In the genomic region with DNA sequence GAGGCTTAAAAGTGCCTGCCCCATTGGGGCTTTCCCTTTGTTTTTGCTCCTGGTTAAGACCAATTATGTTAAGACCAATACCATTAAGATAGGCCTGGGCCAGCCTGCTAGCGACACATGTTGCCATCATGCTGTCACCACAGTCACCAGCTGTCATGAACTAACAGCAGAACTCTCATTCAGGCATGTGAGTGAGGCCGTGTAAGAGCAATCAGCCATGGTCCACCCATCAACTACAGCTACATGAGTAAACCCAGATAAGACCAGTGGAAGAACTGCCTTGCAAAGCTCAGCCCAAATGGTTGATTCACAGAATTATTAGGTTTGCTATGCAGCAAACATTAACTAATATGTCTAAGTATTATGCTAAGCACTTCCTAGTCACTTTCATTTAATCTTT, we compare ENCODE assay signal across 11 cellular contexts. TPM values are rescaled to one million over a fixed set of nuclear protein-coding genes. Genes with fewer than 3 reads are reported as not detected.
"Had no signal": no experiment of that assay in that cellular context is flagged by ENCODE, and none has a peak within 500 bp of the region (broad histone marks: within the 10 kb centered on the region; RNA-seq: fewer than 3 reads in every experiment).

No MANE protein-coding gene starts in this region.

- H3K27ac ChIP-seq: GM23248, HL-60 had no signal

- H3K4me3 ChIP-seq: GM23248 had no signal

- H3K36me3 Mint-ChIP-seq: IgD-negative memory B cell had no signal

- H3K9me3 Mint-ChIP-seq: HFFc6 had no signal

- H3K27ac Mint-ChIP-seq: HFFc6, IgD-negative memory B cell had no signal

- H3K4me3 Mint-ChIP-seq: HFFc6, IgD-negative memory B cell had no signal

- DNase-seq: GM23248, GOT3, H7, HCEC 1CT, HFFc6, KG1 had no signal

- ATAC-seq: HepG2 had no signal

- H3K9ac ChIP-seq: GM23248 had no signal

- H3K4me1 Mint-ChIP-seq: IgD-negative memory B cell had no signal

- H2AFZ ChIP-seq: GM23248 had no signal

RNA-seq across cellular contexts. Expression of gene GLYAT, which starts 19.9 kb away (rescaled TPM):
- total RNA-seq: GM23248, H4, H7, HepG2, HFFc6, HT1080 had no signal
